In the genomic region with DNA sequence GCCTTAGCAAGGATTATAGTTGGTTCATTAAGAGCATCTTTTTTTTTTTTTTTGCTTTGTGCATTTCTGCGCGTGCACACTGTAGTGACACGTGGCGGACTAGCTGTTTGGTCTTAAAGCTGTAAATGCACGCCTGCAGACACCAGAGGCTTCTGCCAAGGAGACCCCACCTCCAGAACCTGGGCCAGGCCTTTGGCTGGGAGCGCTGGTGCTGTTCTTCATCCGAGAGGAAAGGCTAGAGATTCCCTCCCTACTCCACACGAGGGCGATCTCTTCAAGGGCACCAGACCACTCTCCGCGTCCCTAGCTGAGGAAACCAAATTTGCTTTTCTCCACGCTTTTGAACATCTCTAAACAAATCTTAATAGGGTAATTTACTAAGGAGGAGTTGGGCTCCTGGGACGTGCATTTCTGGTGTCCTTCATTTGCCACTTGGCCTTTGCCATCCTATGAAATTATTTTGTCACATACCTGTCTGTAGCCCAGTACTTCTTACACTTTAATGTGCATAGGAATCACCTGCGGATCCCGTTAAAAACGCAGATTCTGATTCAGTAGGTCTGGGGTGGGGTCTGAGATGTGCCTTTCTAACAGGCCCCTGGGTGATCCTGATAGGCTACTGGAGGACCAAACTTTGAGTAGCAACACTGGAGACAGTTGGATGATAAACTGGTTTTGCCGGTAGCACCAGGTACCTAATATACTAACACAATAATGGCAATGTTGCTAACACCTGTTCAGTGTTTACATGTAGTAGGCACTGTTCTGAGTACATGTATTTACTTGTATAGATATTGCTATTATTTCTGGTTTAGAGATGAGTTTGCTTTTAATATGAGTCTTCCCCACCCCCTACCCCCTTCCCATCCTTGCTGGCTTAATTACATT, we compare ENCODE assay signal across 8 cellular contexts. TPM values are rescaled to one million over a fixed set of nuclear protein-coding genes. Genes with fewer than 3 reads are reported as not detected.
DNase-seq lines count a peak whose midpoint lies in the region; ATAC-seq and TF ChIP-seq lines count a peak whose summit lies in the region.

No MANE protein-coding gene starts in this region.

- peaks cover 3% of the 10 kb centered on the region; the same call in 1 of the 2 replicates for H3K4me1 ChIP-seq in Panc1 (ENCODE audit: control insufficient read depth, insufficient read depth, low read length)

- DNase-seq in DMS153 (lab: John Stamatoyannopoulos, UW) (peak; percentile 61), Panc1 (ENCODE audit: low read depth, low spot score) (peak; percentile 46), astrocyte of the spinal cord (ENCODE audit: low read depth, low spot score) (peak; percentile 36), kidney epithelial cell (ENCODE audit: low read depth) (peak; percentile 1)
- DNase-seq in stimulated activated CD8-positive, alpha-beta memory T cell treated with anti-CD3 and anti-CD28 coated beads, Interleukin-4, amount 100 ng/mL, for 48 hours, result peak; percentile 63
- no peak for DNase-seq in effector CD4-positive, alpha-beta T cell

- TF ChIP-seq CTCF in LNCAP (IDR thresholded peaks at IDR 0.05), result peak; percentile 86
- TF ChIP-seq CTCF in Panc1 (IDR thresholded peaks at IDR 0.05), result peak; percentile 91
- peak; percentile 88 for TF ChIP-seq CTCF in astrocyte of the spinal cord (IDR thresholded peaks at IDR 0.05; ENCODE audit: low read depth, low read length)
- TF ChIP-seq CTCF in kidney epithelial cell (IDR thresholded peaks at IDR 0.05; ENCODE audit: insufficient read depth, low read length, poor library complexity, severe bottlenecking), result peak; percentile 85

- no peak overlapping the region for H3K27ac ChIP-seq in Panc1 (ENCODE audit: low read length)

- no peak overlapping the region for H3K4me3 ChIP-seq in Panc1 (ENCODE audit: low read depth in 2 of 2, low read length in 2 of 2)
- no peak overlapping the region for H3K4me3 ChIP-seq in astrocyte of the spinal cord (ENCODE audit: low read depth, low read length)
- no peak overlapping the region for H3K4me3 ChIP-seq in kidney epithelial cell (ENCODE audit: low read depth, low read length)

- CTCF ChIA-PET in Panc1 (lab: Charles Lee), result interaction anchor here (0.6 to 0.7 kb wide), 2 partner anchors 12 to 102 kb away, joined by 3 to 4 read pairs; no protein-coding TSS in a partner anchor

- ATAC-seq in GM19468 (IDR thresholded peaks at IDR 0.05; ENCODE audit: extremely low read depth, unreplicated experiment), result peak; percentile 62
- peak; percentile 96 for ATAC-seq in Panc1

- no TSS peak for BruUV-seq in Panc1 (replicated peaks; lab: Mats Ljungman, UMichigan)

- H3K36me3 ChIP-seq in Panc1 (ENCODE audit: control insufficient read depth, insufficient read depth, low read length), result no peaks in the 10 kb centered on the region; the same call in 1 of the 2 replicates
- H3K36me3 ChIP-seq in kidney epithelial cell (ENCODE audit: control insufficient read depth, insufficient read depth, low read length), result no peaks in the 10 kb centered on the region

- in situ Hi-C loops in Panc1 (cut with HindIII; ENCODE audit: low pct_unique_long_range_greater_than_20kb, low sequenced_read_pairs) (no loop called here), astrocyte of the spinal cord (cut with HindIII; ENCODE audit: low sequenced_read_pairs) (no loop called here)

- intact Hi-C loops in Panc1 (cut with micrococcal nuclease; ENCODE audit: unreplicated experiment), result loop anchor here (5.0 kb wide), 2 partner anchors 120 to 710 kb away; no protein-coding TSS in a partner anchor

- H3K27me3 ChIP-seq in Panc1 (ENCODE audit: control insufficient read depth, insufficient read depth, low read length), result peaks cover 51% of the 10 kb centered on the region
- H3K27me3 ChIP-seq in kidney epithelial cell (ENCODE audit: control insufficient read depth, insufficient read depth, low read length), result peaks cover 21% of the 10 kb centered on the region

- no peaks in the 10 kb centered on the region for H3K9me3 ChIP-seq in Panc1 (ENCODE audit: control insufficient read depth, insufficient read depth, low read depth, low read length)

- POLR2A ChIA-PET in Panc1 (lab: Charles Lee), result interaction anchor here (0.8 kb wide), 1 partner anchor 33 kb away, joined by 7 read pairs; no protein-coding TSS in a partner anchor

RNA-seq across cellular contexts. Expression of gene SLC26A5, which starts 1.3 kb away (rescaled TPM):
- total RNA-seq in Panc1 (2021; ENCODE audit: unreplicated experiment) (not detected), kidney epithelial cell (0.07 TPM in 1 of 2 replicates, not detected in the other)
- polyA plus RNA-seq in Panc1 (2012; ENCODE audit: insufficient read length), result not detected
